7 cellular contexts compared by ENCODE assay signal in genomic region chr4:144645102-144645469, GRCh38. TPM values are rescaled to one million over a fixed set of nuclear protein-coding genes. Genes with fewer than 3 reads are reported as not detected.
A peak's percentile ranks its signal among the peaks of the same experiment; 100 is the strongest.
DNase-seq lines count a peak whose midpoint lies in the region; ATAC-seq and TF ChIP-seq lines count a peak whose summit lies in the region.

No MANE protein-coding gene starts in this region.

- TF ChIP-seq CTCF in body of pancreas (IDR thresholded peaks at IDR 0.05) (no peak), left lung (IDR thresholded peaks at IDR 0.05) (no peak)

- peak; percentile 43 for ATAC-seq in body of pancreas
- ATAC-seq in left lung = peak; percentile 43
- no peak for ATAC-seq in HG02763 (IDR thresholded peaks at IDR 0.05; ENCODE audit: unreplicated experiment)

- no peak overlapping the region for H3K9ac ChIP-seq in HUES64 (ENCODE audit: low read depth, low read length)

- WGBS in HUES64 = 90% methylated on average over 22 of the region's 22 CpGs
- WGBS in body of pancreas, 2 donors = 27 to 29% methylated on average over 5 to 20 of the region's 22 CpGs

- H3K27ac ChIP-seq in HUES64 (ENCODE audit: low read depth, low read length) (no peak overlapping the region), body of pancreas (peak overlapping the region in 2 of 4 donors; percentile 76 to 78), left lung (peak overlapping the region; percentile 50 to 51)

- intact Hi-C loops in body of pancreas (cut with DNase I) (no loop called here), left lung (cut with DNase I) (no loop called here)

- DNase-seq in body of pancreas (peak in 3 of 4 donors; percentile 20 to 46 (median 38)), left lung (peak; percentile 36 to 80), superior temporal gyrus (ENCODE audit: extremely low spot score) (peak; percentile 45), GM19240 (ENCODE audit: insufficient read length, low spot score) (no peak), AG08396 (ENCODE audit: low spot score) (no peak)

- no peak for TF ChIP-seq POLR2A in body of pancreas (IDR thresholded peaks at IDR 0.05)

- H3K4me3 ChIP-seq in HUES64 (ENCODE audit: low read length) = peak overlapping the region; percentile 60; the same call in 1 of the 2 replicates
- peak overlapping the region in 1 of 2 donors; percentile 29 for H3K4me3 ChIP-seq in body of pancreas
- H3K4me3 ChIP-seq in left lung = peak overlapping the region; percentile 44 to 46

- peaks cover 76% of the 10 kb centered on the region for H3K27me3 ChIP-seq in HUES64 (ENCODE audit: insufficient read depth, low read length)
- peaks cover 0 to 7% of the 10 kb centered on the region in 2 donors for H3K27me3 ChIP-seq in body of pancreas
- peaks cover 36 to 43% of the 10 kb centered on the region in 2 donors for H3K27me3 ChIP-seq in left lung

- H3K4me1 ChIP-seq in HUES64 (ENCODE audit: insufficient read depth, low read length) (peaks cover 37% of the 10 kb centered on the region), body of pancreas (peaks cover 18% of the 10 kb centered on the region), left lung (peaks cover 9% of the 10 kb centered on the region in 2 donors)

- H3K9me3 ChIP-seq in HUES64 (ENCODE audit: insufficient read depth, low read depth, low read length) (no peaks in the 10 kb centered on the region), body of pancreas (no peaks in the 10 kb centered on the region), left lung (no peaks in the 10 kb centered on the region)

- H3K36me3 ChIP-seq in HUES64 (ENCODE audit: insufficient read depth, low read length) (no peaks in the 10 kb centered on the region), body of pancreas (replicated peaks in 1 of 2; ENCODE audit: insufficient read depth in 1 of 2, low read depth in 2 of 2) (no peaks in the 10 kb centered on the region), left lung (no peaks in the 10 kb centered on the region)

RNA-seq across cellular contexts. Expression of gene HHIP, which starts 0.9 kb away (rescaled TPM):
- 0.50 TPM for polyA plus RNA-seq in HUES64 (2013, experiment 1 of 2)
- 0.89 TPM for polyA plus RNA-seq in HUES64 (2013, experiment 2 of 2)
- total RNA-seq in body of pancreas (10 to 100 TPM in 1 of 2 donors, under 1 TPM in 1; 0.66 to 14.3 TPM), left lung (10 to 100 TPM; 50.1 to 59.8 TPM)

Comparison
In these comparisons a context has a peak if more than half of its experiments do, and no peak if none do; other contexts are left out.
1. DNase-seq: peak in body of pancreas (3 of 4), left lung (2 of 2) and superior temporal gyrus (single experiment); none in GM19240 (single experiment) and AG08396 (single experiment).